ENCODE assay signal across 17 cellular contexts in genomic region chr17:44149750-44150329, GRCh38. TPM values are rescaled to one million over a fixed set of nuclear protein-coding genes. Genes with fewer than 3 reads are reported as not detected.
A peak's percentile ranks its signal among the peaks of the same experiment; 100 is the strongest.
DNase-seq lines count a peak whose midpoint lies in the region; ATAC-seq and TF ChIP-seq lines count a peak whose summit lies in the region.
"Had no signal": no experiment of that assay in that cellular context is flagged by ENCODE, and none has a peak within 500 bp of the region (broad histone marks: within the 10 kb centered on the region; RNA-seq: fewer than 3 reads in every experiment).

No MANE protein-coding gene starts in this region.

- POLR2A ChIA-PET in activated CD8-positive, alpha-beta T cell treated with anti-CD3 and anti-CD28 coated beads, Interleukin-2, amount 10 ng/mL, durations not matched to agents 7 days and 5 days (lab: Charles Lee): interaction anchor here (2.4 kb wide), 1 partner anchor 36 kb away, joined by 9 read pairs; the partner anchor contains the start of gene TMUB2
- POLR2A ChIA-PET in activated CD8-positive, alpha-beta T cell treated with anti-CD3 and anti-CD28 coated beads for 36 hours (lab: Charles Lee): interaction anchor here (0.8 kb wide), 1 partner anchor 7 kb away, joined by 4 read pairs; no protein-coding TSS in a partner anchor
- POLR2A ChIA-PET in WTC11 (lab: Charles Lee): interaction anchor here (0.9 kb wide), 1 partner anchor 23 kb away, joined by 3 read pairs; no protein-coding TSS in a partner anchor

- no CpG with 5 or more reads among the region's 4 CpGs for WGBS in H9 (ENCODE audit: extremely low coverage, insufficient read length, low lambda C conversion rate)

- no peak overlapping the region for H2BK12ac ChIP-seq in H9 (ENCODE audit: insufficient read length, low read depth, low read length)

- no peak overlapping the region for H2BK120ac ChIP-seq in H9 (ENCODE audit: low read depth, low read length, poor library complexity, severe bottlenecking)

- H2AFZ ChIP-seq in H9 (ENCODE audit: low read length): no peak overlapping the region

- no peak overlapping the region for H3K14ac ChIP-seq in H9 (ENCODE audit: insufficient read depth, low read length)

- no peak overlapping the region for H2BK15ac ChIP-seq in H9 (ENCODE audit: low read depth, low read length)

- no peaks in the 10 kb centered on the region for H3K9me3 ChIP-seq in H9 (ENCODE audit: control insufficient read depth, low read depth, low read length)
- H3K9me3 ChIP-seq: A549 had no signal

- H3K4me1 Mint-ChIP-seq in activated CD8-positive, alpha-beta T cell treated with anti-CD3 and anti-CD28 coated beads, Interleukin-2, amount 10 ng/mL, durations not matched to agents 7 days and 5 days (ENCODE audit: low read depth): peaks cover 26% of the 10 kb centered on the region
- no peaks in the 10 kb centered on the region for H3K4me1 Mint-ChIP-seq in activated CD8-positive, alpha-beta T cell treated with anti-CD3 and anti-CD28 coated beads for 36 hours (ENCODE audit: low read depth)
- H3K4me1 Mint-ChIP-seq in H9 (no peaks in the 10 kb centered on the region), WTC11 (no peaks in the 10 kb centered on the region), nephron progenitor cell (peaks cover 10% of the 10 kb centered on the region)

- no peaks in the 10 kb centered on the region for H3K4me1 ChIP-seq in H9 (ENCODE audit: insufficient read depth, low read length)

- H3K23me2 ChIP-seq in H9 (ENCODE audit: insufficient read length, low read depth, low read length, poor library complexity, severe bottlenecking): no peaks in the 10 kb centered on the region

- no peak overlapping the region for H3K4ac ChIP-seq in H9 (ENCODE audit: low read depth, low read length)

- no peak overlapping the region for H3T11ph ChIP-seq in H9 (ENCODE audit: low read length)

- peaks cover 3% of the 10 kb centered on the region; the same call in 1 of the 2 replicates for H3K79me2 ChIP-seq in H9 (ENCODE audit: insufficient read depth, low read length)

- H3K4me2 ChIP-seq in H9 (ENCODE audit: insufficient read depth, insufficient read length, low read length): no peak overlapping the region
- H3K4me2 ChIP-seq: A549 had no signal

- H3K79me1 ChIP-seq in H9 (ENCODE audit: insufficient read depth, low read depth, low read length, poor library complexity, severe bottlenecking): peaks cover 8% of the 10 kb centered on the region

- H3K27me3 ChIP-seq in H9 (ENCODE audit: insufficient read depth, low read length): no peaks in the 10 kb centered on the region

- no peak overlapping the region for H3K27ac ChIP-seq in H9 (ENCODE audit: insufficient read length, low read depth, low read length)
- H3K27ac ChIP-seq: A549, SK-N-MC had no signal

- H3K27ac Mint-ChIP-seq in activated CD8-positive, alpha-beta T cell treated with anti-CD3 and anti-CD28 coated beads, Interleukin-2, amount 10 ng/mL, durations not matched to agents 7 days and 5 days: peak overlapping the region; percentile 26
- no peak overlapping the region for H3K27ac Mint-ChIP-seq in activated CD8-positive, alpha-beta T cell treated with anti-CD3 and anti-CD28 coated beads for 36 hours
- H3K27ac Mint-ChIP-seq in H9 (peak overlapping the region in 2 of 3 experiments; percentile 64 to 91; a peak in 5 of 7 replicates), WTC11 (peak overlapping the region; percentile 19; the same call in 1 of the 2 replicates), nephron progenitor cell (peak overlapping the region; percentile 11)
- H3K27ac Mint-ChIP-seq: CD8-positive, alpha-beta T cell had no signal

- H3K23ac ChIP-seq in H9 (ENCODE audit: insufficient read length, low read depth, low read length): no peak overlapping the region

- H4K91ac ChIP-seq in H9 (ENCODE audit: insufficient read length, low read depth, low read length): no peak overlapping the region

- H2AK5ac ChIP-seq in H9 (ENCODE audit: insufficient read length, low read length): no peak overlapping the region

- H3K9ac ChIP-seq in H9 (ENCODE audit: extremely low read depth, insufficient read length, low read length): no peak overlapping the region

- H3K9me3 Mint-ChIP-seq in activated CD8-positive, alpha-beta T cell treated with anti-CD3 and anti-CD28 coated beads, Interleukin-2, amount 10 ng/mL, durations not matched to agents 7 days and 5 days (ENCODE audit: insufficient read depth): no peaks in the 10 kb centered on the region
- H3K9me3 Mint-ChIP-seq in activated CD8-positive, alpha-beta T cell treated with anti-CD3 and anti-CD28 coated beads for 36 hours: no peaks in the 10 kb centered on the region
- H3K9me3 Mint-ChIP-seq in H9 (no peaks in the 10 kb centered on the region), WTC11 (no peaks in the 10 kb centered on the region), nephron progenitor cell (no peaks in the 10 kb centered on the region)
- H3K9me3 Mint-ChIP-seq: CD8-positive, alpha-beta T cell had no signal

- CTCF ChIA-PET in activated CD8-positive, alpha-beta T cell treated with anti-CD3 and anti-CD28 coated beads, Interleukin-2, amount 10 ng/mL, durations not matched to agents 7 days and 5 days (lab: Charles Lee): interaction anchor here (1.4 to 2.2 kb wide), 5 partner anchors 17 to 106 kb away, joined by 3 to 14 read pairs (median 6); partner anchors contain the start of genes HDAC5 and TMUB2
- CTCF ChIA-PET in activated CD8-positive, alpha-beta T cell treated with anti-CD3 and anti-CD28 coated beads for 36 hours (lab: Charles Lee): interaction anchor here (0.7 to 2.5 kb wide), 9 partner anchors 18 to 206 kb away, joined by 3 to 15 read pairs (median 4); partner anchors contain the start of genes ASB16, GRN and HDAC5
- CTCF ChIA-PET in WTC11 (lab: Charles Lee): interaction anchor here (0.5 to 3.9 kb wide), 21 partner anchors 8 to 226 kb away, joined by 3 to 39 read pairs (median 5); partner anchors contain the start of genes ASB16, HDAC5 and TMUB2

- TF ChIP-seq CTCF in activated CD8-positive, alpha-beta T cell treated with anti-CD3 and anti-CD28 coated beads for 36 hours (IDR thresholded peaks at IDR 0.05): no peak
- TF ChIP-seq CTCF in H9 (conservative IDR thresholded peaks at IDR 0.05) (no peak), WTC11 (IDR thresholded peaks at IDR 0.05) (no peak), nephron progenitor cell (IDR thresholded peaks at IDR 0.05) (no peak)

- no peak overlapping the region for H2BK5ac ChIP-seq in H9 (ENCODE audit: insufficient read length, low read length)

- no peak overlapping the region for H3K18ac ChIP-seq in H9 (ENCODE audit: insufficient read length, low read depth, low read length)

- no peak overlapping the region for H2BK20ac ChIP-seq in H9 (ENCODE audit: low read depth, low read length, poor library complexity, severe bottlenecking)

- no peak overlapping the region for H3K4me3 Mint-ChIP-seq in activated CD8-positive, alpha-beta T cell treated with anti-CD3 and anti-CD28 coated beads, Interleukin-2, amount 10 ng/mL, durations not matched to agents 7 days and 5 days
- H3K4me3 Mint-ChIP-seq in activated CD8-positive, alpha-beta T cell treated with anti-CD3 and anti-CD28 coated beads for 36 hours: no peak overlapping the region
- H3K4me3 Mint-ChIP-seq in H9 (no peak overlapping the region), WTC11 (no peak overlapping the region), nephron progenitor cell (no peak overlapping the region)
- H3K4me3 Mint-ChIP-seq: CD8-positive, alpha-beta T cell had no signal

- H4K20me1 ChIP-seq in H9 (ENCODE audit: control insufficient read depth, insufficient read depth, insufficient read length): no peaks in the 10 kb centered on the region

- H3K56ac ChIP-seq in H9 (ENCODE audit: insufficient read length, low read depth, low read length): no peak overlapping the region

- no peak for ATAC-seq in activated CD8-positive, alpha-beta T cell treated with anti-CD3 and anti-CD28 coated beads, Interleukin-2, amount 10 ng/mL, durations not matched to agents 7 days and 5 days
- ATAC-seq in activated CD8-positive, alpha-beta T cell treated with anti-CD3 and anti-CD28 coated beads for 36 hours: no peak
- no peak for ATAC-seq in WTC11
- no peak for ATAC-seq in GM18873 (IDR thresholded peaks at IDR 0.05; ENCODE audit: low FRiP score, unreplicated experiment)
- ATAC-seq: CD8-positive, alpha-beta T cell had no signal

- intact Hi-C loops in activated CD8-positive, alpha-beta T cell treated with anti-CD3 and anti-CD28 coated beads for 36 hours (cut with micrococcal nuclease): no loop called here

- no peak overlapping the region for H4K5ac ChIP-seq in H9 (ENCODE audit: insufficient read length, low read depth, low read length)

- no peak for DNase-seq in activated CD8-positive, alpha-beta T cell treated with anti-CD3 and anti-CD28 coated beads, Interleukin-2, amount 10 ng/mL, durations not matched to agents 7 days and 5 days
- DNase-seq in activated CD8-positive, alpha-beta T cell treated with anti-CD3 and anti-CD28 coated beads for 36 hours: no peak
- DNase-seq in H9 (no peak), WTC11 (ENCODE audit: low spot score) (no peak), nephron progenitor cell (no peak), NCI-H510A (lab: John Stamatoyannopoulos, UW) (no peak), retina (no peak)
- DNase-seq: CD8-positive, alpha-beta T cell; DMS 273 treated with DMSO at 0.1 percent for 48 hours; Karpas-422; NCI-H146; NCI-H2081 treated with DMSO at 0.1 percent for 48 hours; NCI-H2227 treated with DMSO at 0.1 percent for 48 hours had no signal

- no peaks in the 10 kb centered on the region for H3K27me3 Mint-ChIP-seq in activated CD8-positive, alpha-beta T cell treated with anti-CD3 and anti-CD28 coated beads, Interleukin-2, amount 10 ng/mL, durations not matched to agents 7 days and 5 days (ENCODE audit: low read depth)
- no peaks in the 10 kb centered on the region for H3K27me3 Mint-ChIP-seq in activated CD8-positive, alpha-beta T cell treated with anti-CD3 and anti-CD28 coated beads for 36 hours
- H3K27me3 Mint-ChIP-seq in H9 (ENCODE audit: low read depth) (no peaks in the 10 kb centered on the region), WTC11 (ENCODE audit: low read depth) (no peaks in the 10 kb centered on the region), nephron progenitor cell (ENCODE audit: low read depth, poor library complexity) (no peaks in the 10 kb centered on the region)

- H4K8ac ChIP-seq in H9 (replicated peaks; ENCODE audit: insufficient read length, low read depth, low read length): no peak overlapping the region

- H3K36me3 Mint-ChIP-seq in activated CD8-positive, alpha-beta T cell treated with anti-CD3 and anti-CD28 coated beads, Interleukin-2, amount 10 ng/mL, durations not matched to agents 7 days and 5 days (ENCODE audit: low read depth): peaks cover 46% of the 10 kb centered on the region
- H3K36me3 Mint-ChIP-seq in activated CD8-positive, alpha-beta T cell treated with anti-CD3 and anti-CD28 coated beads for 36 hours (ENCODE audit: low read depth): peaks cover 45% of the 10 kb centered on the region
- peaks cover 38 to 85% (median 79%) of the 10 kb centered on the region in 3 experiments for H3K36me3 Mint-ChIP-seq in H9 (ENCODE audit: insufficient read depth in 1 of 3, low read depth in 3 of 3)
- H3K36me3 Mint-ChIP-seq in WTC11: peaks cover 68% of the 10 kb centered on the region
- H3K36me3 Mint-ChIP-seq in nephron progenitor cell (ENCODE audit: low read depth): peaks cover 28% of the 10 kb centered on the region
- H3K36me3 Mint-ChIP-seq: CD8-positive, alpha-beta T cell had no signal

RNA-seq across cellular contexts. Expression of gene HROB, which starts 8.1 kb away (rescaled TPM):
- total RNA-seq in activated CD8-positive, alpha-beta T cell treated with anti-CD3 and anti-CD28 coated beads, Interleukin-2, amount 10 ng/mL, durations not matched to agents 7 days and 5 days: 10 to 100 TPM; 16.4 to 18.0 TPM
- 10 to 100 TPM; 16.8 to 17.9 TPM for total RNA-seq in activated CD8-positive, alpha-beta T cell treated with anti-CD3 and anti-CD28 coated beads for 36 hours
- total RNA-seq in H9 (2021) (23.3 and 24.1 TPM in 2 replicates), WTC11 (2021) (22.4 to 23.9 TPM (median 23.7 TPM) in 3 replicates)

RNA-seq across cellular contexts. Expression of gene ASB16, which starts 20.7 kb away (rescaled TPM):
- total RNA-seq in activated CD8-positive, alpha-beta T cell treated with anti-CD3 and anti-CD28 coated beads, Interleukin-2, amount 10 ng/mL, durations not matched to agents 7 days and 5 days: under 1 TPM; 0.26 to 0.42 TPM
- under 1 TPM; 0.18 to 0.27 TPM for total RNA-seq in activated CD8-positive, alpha-beta T cell treated with anti-CD3 and anti-CD28 coated beads for 36 hours
- total RNA-seq in H9 (2021) (0.31 and 0.90 TPM in 2 replicates), WTC11 (2021) (0.11 to 0.23 TPM (median 0.14 TPM) in 3 replicates)
- total RNA-seq: CD8-positive, alpha-beta T cell; H1 had no signal

RNA-seq across cellular contexts. Expression of gene HDAC5, which starts 26.4 kb away (rescaled TPM):
- 10 to 100 TPM; 24.0 to 24.9 TPM for total RNA-seq in activated CD8-positive, alpha-beta T cell treated with anti-CD3 and anti-CD28 coated beads, Interleukin-2, amount 10 ng/mL, durations not matched to agents 7 days and 5 days
- total RNA-seq in activated CD8-positive, alpha-beta T cell treated with anti-CD3 and anti-CD28 coated beads for 36 hours: 10 to 100 TPM; 19.1 to 19.3 TPM
- total RNA-seq in H9 (2021) (39.5 and 41.3 TPM in 2 replicates), WTC11 (2021) (54.0 to 61.6 TPM (median 59.0 TPM) in 3 replicates)

RNA-seq across cellular contexts. Expression of gene TMUB2, which starts 36.9 kb away (rescaled TPM):
- 10 to 100 TPM; 26.7 to 27.9 TPM for total RNA-seq in activated CD8-positive, alpha-beta T cell treated with anti-CD3 and anti-CD28 coated beads, Interleukin-2, amount 10 ng/mL, durations not matched to agents 7 days and 5 days
- 10 to 100 TPM; 17.5 TPM for total RNA-seq in activated CD8-positive, alpha-beta T cell treated with anti-CD3 and anti-CD28 coated beads for 36 hours
- total RNA-seq in H9 (2021) (20.6 and 22.9 TPM in 2 replicates), WTC11 (2021) (21.9 to 26.9 TPM (median 25.3 TPM) in 3 replicates)

RNA-seq across cellular contexts. Expression of gene ATXN7L3, which starts 49.8 kb away (rescaled TPM):
- 100 to 1,000 TPM; 116 to 120 TPM for total RNA-seq in activated CD8-positive, alpha-beta T cell treated with anti-CD3 and anti-CD28 coated beads, Interleukin-2, amount 10 ng/mL, durations not matched to agents 7 days and 5 days
- 10 to 100 TPM; 58.1 to 62.3 TPM for total RNA-seq in activated CD8-positive, alpha-beta T cell treated with anti-CD3 and anti-CD28 coated beads for 36 hours
- total RNA-seq in H9 (2021) (125 and 134 TPM in 2 replicates), WTC11 (2021) (113 to 124 TPM (median 114 TPM) in 3 replicates)
